8 cellular contexts compared by ENCODE assay signal in the genomic region with DNA sequence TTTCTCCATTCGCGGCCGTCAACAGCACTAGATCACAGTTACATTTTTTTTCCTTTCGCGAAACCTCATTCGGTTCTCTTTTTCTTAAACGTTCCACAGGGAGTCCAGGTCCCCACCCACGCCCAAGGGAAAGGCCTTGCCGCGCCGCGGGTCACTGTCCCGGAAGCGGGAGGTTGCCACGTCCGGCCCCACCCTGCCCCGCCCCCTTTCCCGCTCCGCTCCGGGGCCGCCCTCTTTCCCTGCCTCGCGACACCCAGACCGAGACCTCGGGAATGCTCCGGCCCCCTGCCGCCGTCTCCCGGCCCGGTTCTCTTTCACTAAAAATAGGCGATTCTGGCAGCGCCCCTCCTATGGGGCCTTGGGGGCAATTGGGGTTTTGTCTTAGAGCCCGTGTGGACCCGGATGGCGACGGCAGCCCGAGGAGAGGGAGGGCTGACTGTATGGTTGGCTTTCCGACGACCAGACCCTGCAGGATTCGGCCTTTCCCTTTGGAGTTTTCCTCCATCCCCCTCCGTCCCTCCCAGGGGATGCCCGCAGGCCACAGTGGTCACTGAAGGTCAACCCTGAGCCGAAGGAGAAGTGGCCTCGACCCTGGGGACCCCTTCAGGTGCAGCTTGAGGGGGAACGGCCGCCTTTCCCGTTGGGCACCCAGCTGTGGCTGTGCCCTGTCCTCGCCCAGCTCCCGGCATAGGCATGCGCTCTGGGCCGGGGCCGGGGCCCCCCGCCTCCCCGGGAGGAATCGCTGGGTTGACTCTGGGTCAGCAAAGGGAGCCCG. TPM values are rescaled to one million over a fixed set of nuclear protein-coding genes. Genes with fewer than 3 reads are reported as not detected.
DNase-seq lines count a peak whose midpoint lies in the region; ATAC-seq and TF ChIP-seq lines count a peak whose summit lies in the region.

No MANE protein-coding gene starts in this region.

- DNase-seq in lower lobe of right lung (peak; percentile 94), NCI-H1092 treated with DMSO at 0.1 percent for 48 hours (lab: John Stamatoyannopoulos, UW) (no peak), NCI-H82 (lab: John Stamatoyannopoulos, UW) (no peak)
- DNase-seq in stimulated activated CD4-positive, alpha-beta T cell treated with anti-CD3 and anti-CD28 coated beads, TNF-alpha, amount 100 ng/mL, for 4 hours (ENCODE audit: low read depth in 3 of 3): peak in 2 of 3 experiments; percentile 55 to 60

- H3K36me3 Mint-ChIP-seq in dendritic cell treated with granulocyte-macrophage colony-stimulating factor and Interleukin-4, amounts not matched to agents 40 ng/mL and 50 ng/mL, for 4 days (ENCODE audit: low read depth): peaks cover 80% of the 10 kb centered on the region

- peak; percentile 50 for ATAC-seq in GM18909 (IDR thresholded peaks at IDR 0.05; ENCODE audit: poor library complexity, unreplicated experiment)
- ATAC-seq in HG03159 (IDR thresholded peaks at IDR 0.05; ENCODE audit: unreplicated experiment): peak; percentile 38
- peak; percentile 27 to 29 for ATAC-seq in activated CD4-positive, CD25-positive, alpha-beta regulatory T cell treated with anti-CD3 and anti-CD28 coated beads, Interleukin-2, amount 50 U/mL, for 24 hours
- peak; percentile 89 to 92 for ATAC-seq in lower lobe of right lung

- peak overlapping the region; percentile 96 for H3K4me3 Mint-ChIP-seq in dendritic cell treated with granulocyte-macrophage colony-stimulating factor and Interleukin-4, amounts not matched to agents 40 ng/mL and 50 ng/mL, for 4 days

- H3K4me3 ChIP-seq in lower lobe of right lung: peak overlapping the region; percentile 79

- no peak for TF ChIP-seq CTCF in lower lobe of right lung (IDR thresholded peaks at IDR 0.05)

- H3K27ac Mint-ChIP-seq in dendritic cell treated with granulocyte-macrophage colony-stimulating factor and Interleukin-4, amounts not matched to agents 40 ng/mL and 50 ng/mL, for 4 days: peak overlapping the region; percentile 100

- peaks cover 76% of the 10 kb centered on the region for H3K4me1 ChIP-seq in lower lobe of right lung

- no peaks in the 10 kb centered on the region for H3K9me3 Mint-ChIP-seq in dendritic cell treated with granulocyte-macrophage colony-stimulating factor and Interleukin-4, amounts not matched to agents 40 ng/mL and 50 ng/mL, for 4 days

- no peaks in the 10 kb centered on the region for H3K9me3 ChIP-seq in lower lobe of right lung

- H3K27me3 ChIP-seq in lower lobe of right lung (ENCODE audit: low read depth): no peaks in the 10 kb centered on the region

- H3K36me3 ChIP-seq in lower lobe of right lung: peaks cover 13% of the 10 kb centered on the region

- peak overlapping the region; percentile 98 for H3K27ac ChIP-seq in lower lobe of right lung

- intact Hi-C loops in dendritic cell treated with granulocyte-macrophage colony-stimulating factor and Interleukin-4, amounts not matched to agents 40 ng/mL and 50 ng/mL, for 4 days (cut with micrococcal nuclease): loop anchor here (1.0 to 10.0 kb wide), 2 partner anchors 15 to 442 kb away; a partner anchor contains a TSS
- intact Hi-C loops in lower lobe of right lung (cut with DNase I): no loop called here

- H3K4me1 Mint-ChIP-seq in dendritic cell treated with granulocyte-macrophage colony-stimulating factor and Interleukin-4, amounts not matched to agents 40 ng/mL and 50 ng/mL, for 4 days (ENCODE audit: low read depth): peaks cover 75% of the 10 kb centered on the region

- no peaks in the 10 kb centered on the region for H3K27me3 Mint-ChIP-seq in dendritic cell treated with granulocyte-macrophage colony-stimulating factor and Interleukin-4, amounts not matched to agents 40 ng/mL and 50 ng/mL, for 4 days

RNA-seq across cellular contexts. Expression of a gene that starts 2.8 kb away (rescaled TPM):
- total RNA-seq in lower lobe of right lung: 1,202 TPM

RNA-seq across cellular contexts. Expression of a gene that starts 14.5 kb away (rescaled TPM):
- total RNA-seq in lower lobe of right lung: 20.8 TPM

RNA-seq across cellular contexts. Expression of a gene that starts 23.4 kb away (rescaled TPM):
- 29.1 TPM for total RNA-seq in lower lobe of right lung

RNA-seq across cellular contexts. Expression of a gene that starts 41.5 kb away (rescaled TPM):
- 4.3 TPM for total RNA-seq in lower lobe of right lung

Comparison
In these comparisons a context has a peak if more than half of its experiments do, and no peak if none do; other contexts are left out.
1. ATAC-seq: peak in every context shown above with its lines; median percentile 90 in lower lobe of right lung; 50 in GM18909; 38 in HG03159; 28 in activated CD4-positive, CD25-positive, alpha-beta regulatory T cell treated with anti-CD3 and anti-CD28 coated beads, Interleukin-2, amount 50 U/mL, for 24 hours.
2. DNase-seq: peak in lower lobe of right lung (single experiment) and stimulated activated CD4-positive, alpha-beta T cell treated with anti-CD3 and anti-CD28 coated beads, TNF-alpha, amount 100 ng/mL, for 4 hours (2 of 3); none in NCI-H1092 treated with DMSO at 0.1 percent for 48 hours (single experiment) and NCI-H82 (single experiment).